34 cellular contexts compared by ENCODE assay signal in the genomic region with DNA sequence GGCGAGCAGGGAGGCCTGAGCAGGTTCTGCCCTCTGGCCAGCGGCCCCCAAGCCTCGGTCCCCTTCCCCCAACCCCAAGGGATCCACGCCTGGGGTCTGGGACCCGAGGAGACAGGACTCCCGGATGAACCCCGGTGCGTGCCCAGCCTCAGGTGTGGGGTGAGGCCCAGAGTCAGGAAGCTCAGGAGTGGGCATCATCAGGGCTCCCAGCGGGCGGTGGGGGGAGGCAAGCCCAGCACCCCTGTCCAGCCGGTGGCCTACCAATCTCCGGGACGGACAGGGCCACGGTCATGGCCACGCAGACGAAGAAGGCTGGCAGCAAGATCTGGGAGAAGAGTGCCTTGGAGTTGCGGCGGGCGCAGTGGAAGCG. TPM values are rescaled to one million over a fixed set of nuclear protein-coding genes. Genes with fewer than 3 reads are reported as not detected.
"Had no signal": no experiment of that assay in that cellular context is flagged by ENCODE, and none has a peak within 500 bp of the region (broad histone marks: within the 10 kb centered on the region; RNA-seq: fewer than 3 reads in every experiment).

No MANE protein-coding gene starts in this region.

- H3K4me3 ChIP-seq: adrenal gland, cardiac muscle cell had no signal

- H3K4me1 ChIP-seq: adrenal gland had no signal

- H3K27me3 ChIP-seq: adrenal gland, cardiac muscle cell had no signal

- ATAC-seq: activated CD8-positive, alpha-beta T cell treated with anti-CD3 and anti-CD28 coated beads for 36 hours; activated naive CD4-positive, alpha-beta T cell treated with anti-CD3 and anti-CD28 coated beads, Interleukin-2, amount 50 U/mL, for 72 hours; activated T-cell treated with anti-CD3 and anti-CD28 coated beads, Interleukin-2, amount 50 U/mL, for 4 hours; activated T-cell treated with anti-CD3 and anti-CD28 coated beads, Interleukin-2, amount 50 U/mL, for 72 hours; activated T-helper 17 cell treated with anti-CD3 and anti-CD28 coated beads, Interleukin-2, amount 50 U/mL, for 72 hours had no signal

- H3K27ac ChIP-seq: adrenal gland, cardiac muscle cell, VCaP had no signal

- H3K9me3 ChIP-seq: adrenal gland had no signal

- DNase-seq: activated B cell treated with CpG ODN at 0.5 μM for 24 hours; activated CD4-positive, alpha-beta memory T cell treated with anti-CD3 and anti-CD28 coated beads for 36 hours; activated CD4-positive, alpha-beta T cell treated with anti-CD3 and anti-CD28 coated beads for 4 hours; activated CD4-positive, alpha-beta T cell treated with anti-CD3 and anti-CD28 coated beads, Interleukin-2, amount 10 ng/mL, durations not matched to agents 24 days and 14 days; activated CD4-positive, alpha-beta T cell treated with anti-CD3 and anti-CD28 coated beads, Interleukin-2, amount 50 U/mL, for 1 hour; activated CD4-positive, alpha-beta T cell treated with anti-CD3 and anti-CD28 coated beads, Interleukin-2, amount 50 U/mL, for 4 hours; activated CD4-positive, CD25-positive, alpha-beta regulatory T cell treated with anti-CD3 and anti-CD28 coated beads, Interleukin-2, amount 50 U/mL, for 72 hours; activated CD8-positive, alpha-beta memory T cell treated with anti-CD3 and anti-CD28 coated beads, Interleukin-2, amount 50 U/mL, for 4 hours; activated CD8-positive, alpha-beta T cell treated with anti-CD3 and anti-CD28 coated beads for 36 hours; activated effector memory CD4-positive, alpha-beta T cell treated with anti-CD3 and anti-CD28 coated beads, Interleukin-2, amount 50 U/mL, for 16 hours; activated gamma-delta T cell treated with Interleukin-2 at 50 U/mL for 16 hours; activated naive CD4-positive, alpha-beta T cell; activated naive CD4-positive, alpha-beta T cell treated with anti-CD3 and anti-CD28 coated beads for 36 hours; activated naive CD4-positive, alpha-beta T cell treated with anti-CD3 and anti-CD28 coated beads, Interleukin-2, amount 50 U/mL, for 16 hours; activated naive CD8-positive, alpha-beta T cell treated with anti-CD3 and anti-CD28 coated beads for 36 hours; activated T-cell treated with anti-CD3 and anti-CD28 coated beads for 4 hours; activated T-cell treated with anti-CD3 and anti-CD28 coated beads, Interleukin-2, amount 50 U/mL, for 1 hour; activated T-cell treated with anti-CD3 and anti-CD28 coated beads, Interleukin-2, amount 50 U/mL, for 4 hours; activated T-cell treated with anti-CD3 and anti-CD28 coated beads, Interleukin-2, amount 50 U/mL, for 72 hours; adrenal gland; amniotic stem cell; aorta; cerebellar nuclear complex; T-helper 1 cell; T-helper 2 cell; T-helper 9 cell had no signal

RNA-seq across cellular contexts. Expression of a gene that starts 17.2 kb away (rescaled TPM):
- total RNA-seq: activated B cell treated with CpG ODN at 0.5 μM for 24 hours; activated CD4-positive, alpha-beta T cell treated with anti-CD3 and anti-CD28 coated beads, Interleukin-2, amount 10 ng/mL, durations not matched to agents 24 days and 14 days; activated CD8-positive, alpha-beta memory T cell treated with anti-CD3 and anti-CD28 coated beads for 36 hours; activated CD8-positive, alpha-beta T cell treated with anti-CD3 and anti-CD28 coated beads for 36 hours; activated naive CD4-positive, alpha-beta T cell treated with anti-CD3 and anti-CD28 coated beads for 36 hours; activated naive CD4-positive, alpha-beta T cell treated with anti-CD3 and anti-CD28 coated beads, Interleukin-2, amount 50 U/mL, for 72 hours; activated naive CD8-positive, alpha-beta T cell treated with anti-CD3 and anti-CD28 coated beads for 36 hours; activated T-helper 1 cell treated with anti-CD3 and anti-CD28 coated beads, Interleukin-12 subunit alpha, Interleukin-12 subunit beta, Interleukin-2, Interleukin-4 antibody, amounts not matched to agents 30 ng/mL and 10 ng/mL and 1 ng/mL, durations not matched to agents 14 hours and 24 hours and 36 hours; cardiac muscle cell had no signal

RNA-seq across cellular contexts. Expression of a gene that starts 18.3 kb away (rescaled TPM):
- total RNA-seq: activated CD4-positive, alpha-beta T cell treated with anti-CD3 and anti-CD28 coated beads, Interleukin-2, amount 10 ng/mL, durations not matched to agents 24 days and 14 days; activated naive CD4-positive, alpha-beta T cell treated with anti-CD3 and anti-CD28 coated beads for 36 hours; activated naive CD8-positive, alpha-beta T cell treated with anti-CD3 and anti-CD28 coated beads for 36 hours; astrocyte; bronchial epithelial cell; cardiac muscle cell had no signal

RNA-seq across cellular contexts. Expression of a gene that starts 30.8 kb away (rescaled TPM):
- total RNA-seq: activated B cell treated with CpG ODN at 0.5 μM for 24 hours; activated CD4-positive, alpha-beta memory T cell treated with anti-CD3 and anti-CD28 coated beads for 36 hours; activated CD4-positive, alpha-beta T cell treated with anti-CD3 and anti-CD28 coated beads, Interleukin-2, amount 10 ng/mL, durations not matched to agents 24 days and 14 days; activated CD8-positive, alpha-beta T cell treated with anti-CD3 and anti-CD28 coated beads for 36 hours; activated naive CD4-positive, alpha-beta T cell treated with anti-CD3 and anti-CD28 coated beads for 36 hours; activated naive CD4-positive, alpha-beta T cell treated with anti-CD3 and anti-CD28 coated beads, Interleukin-2, amount 50 U/mL, for 72 hours; activated naive CD8-positive, alpha-beta T cell treated with anti-CD3 and anti-CD28 coated beads for 36 hours; activated T-cell treated with anti-CD3 and anti-CD28 coated beads, Interleukin-2, amount 50 U/mL, for 4 hours; activated T-cell treated with anti-CD3 and anti-CD28 coated beads, Interleukin-2, amount 50 U/mL, for 72 hours; activated T-helper 1 cell treated with anti-CD3 and anti-CD28 coated beads, Interleukin-12 subunit alpha, Interleukin-12 subunit beta, Interleukin-2, Interleukin-4 antibody, amounts not matched to agents 30 ng/mL and 10 ng/mL and 1 ng/mL, durations not matched to agents 14 hours and 24 hours and 36 hours; bronchial epithelial cell had no signal
